1 cellular context compared by ENCODE assay signal in genomic region chr2:219605607-219605954, GRCh38.
TF ChIP-seq lines count a peak whose summit lies in the region.

No MANE protein-coding gene starts in this region.

TF ChIP-seq in IMR-90, 13 proteins besides CTCF, POLR2A, EP300 and RAD21:
- no peak for TF ChIP-seq CHD1 (IDR thresholded peaks at IDR 0.05; ENCODE audit: low read depth, low read length)
- TF ChIP-seq RCOR1 (IDR thresholded peaks at IDR 0.05; ENCODE audit: insufficient replicate concordance, low read length) = no peak
- TF ChIP-seq BHLHE40 (IDR thresholded peaks at IDR 0.05; ENCODE audit: low read depth, low read length) = no peak
